Comparison of ENCODE assay signal across 2 cellular contexts in genomic region chr14:99579077-99579836, GRCh38.
TF ChIP-seq lines count a peak whose summit lies in the region.

No MANE protein-coding gene starts in this region.

TF ChIP-seq in liver, 16 proteins besides CTCF, POLR2A, EP300 and RAD21 (continued from another document):
- TF ChIP-seq, protein P1, sequence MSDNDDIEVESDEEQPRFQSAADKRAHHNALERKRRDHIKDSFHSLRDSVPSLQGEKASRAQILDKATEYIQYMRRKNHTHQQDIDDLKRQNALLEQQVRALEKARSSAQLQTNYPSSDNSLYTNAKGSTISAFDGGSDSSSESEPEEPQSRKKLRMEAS (IDR thresholded peaks at IDR 0.05) = no peak
- no peak for TF ChIP-seq EGR1 (IDR thresholded peaks at IDR 0.05; ENCODE audit: low read depth in 2 of 2)
- peak; percentile 18 for TF ChIP-seq SP1 (IDR thresholded peaks at IDR 0.05)
- TF ChIP-seq, protein P2, sequence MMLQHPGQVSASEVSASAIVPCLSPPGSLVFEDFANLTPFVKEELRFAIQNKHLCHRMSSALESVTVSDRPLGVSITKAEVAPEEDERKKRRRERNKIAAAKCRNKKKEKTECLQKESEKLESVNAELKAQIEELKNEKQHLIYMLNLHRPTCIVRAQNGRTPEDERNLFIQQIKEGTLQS (IDR thresholded peaks at IDR 0.05) = no peak
- TF ChIP-seq FOXA2 (IDR thresholded peaks at IDR 0.05) = no peak
TF ChIP-seq in liver: peak in this region for 1.

TF ChIP-seq in HepG2, 621 proteins besides CTCF, POLR2A, EP300 and RAD21 (continued from another document):
- TF ChIP-seq FOXP1 (IDR thresholded peaks at IDR 0.05) (no peak), FOXP1 (CRISPR knock-in tag; IDR thresholded peaks at IDR 0.05) (no peak), NFRKB (IDR thresholded peaks at IDR 0.05) (no peak), FOXO4 (CRISPR knock-in tag; conservative IDR thresholded peaks at IDR 0.05) (no peak), ZNF878 (CRISPR knock-in tag; IDR thresholded peaks at IDR 0.05) (no peak), ARID4A (CRISPR knock-in tag; IDR thresholded peaks at IDR 0.05; ENCODE audit: borderline replicate concordance) (no peak), ZNF577 (CRISPR knock-in tag; IDR thresholded peaks at IDR 0.05; ENCODE audit: borderline replicate concordance, low read depth) (no peak), NFKB2 (CRISPR knock-in tag; IDR thresholded peaks at IDR 0.05; ENCODE audit: borderline replicate concordance) (no peak), ZNF124 (CRISPR knock-in tag; IDR thresholded peaks at IDR 0.05) (no peak), MATR3 (CRISPR knock-in tag; IDR thresholded peaks at IDR 0.05) (no peak)
